Comparison of ENCODE assay signal across 26 cellular contexts in genomic region chr10:69893271-69893900, GRCh38.
"Had no signal": no experiment of that assay in that cellular context is flagged by ENCODE, and none has a peak within 500 bp of the region (broad histone marks: within the 10 kb centered on the region; RNA-seq: fewer than 3 reads in every experiment).

No MANE protein-coding gene starts in this region.

- H3K79me2 ChIP-seq: parathyroid adenoma had no signal

- H3K4me2 ChIP-seq: neural progenitor cell had no signal

- H2AFZ ChIP-seq: neural progenitor cell, parathyroid adenoma had no signal

- H3K4me1 ChIP-seq: foreskin keratinocyte, gastroesophageal sphincter, left ventricle myocardium inferior, sigmoid colon, spleen, tibial nerve, upper lobe of right lung, uterus had no signal

- DNase-seq: caudate nucleus; cerebellar nuclear complex; effector CD8-positive, alpha-beta T cell; endodermal cell; foreskin keratinocyte; heart right ventricle; immature natural killer cell; left ventricle myocardium inferior; naive thymus-derived CD4-positive, alpha-beta T cell; nucleus accumbens; sigmoid colon; spleen; stimulated activated CD4-positive, alpha-beta T cell treated with anti-CD3 and anti-CD28 coated beads, Interleukin-2, amount 100 ng/mL, for 48 hours; stimulated activated naive B cell treated with anti-CD40 and anti-IgM and Interleukin-4, amounts not matched to agents 10 μg/mL and 1 μg/mL and 100 μg/mL, for 72 hours; upper lobe of right lung; uterus had no signal

- ATAC-seq: esophagus mucosa; foreskin keratinocyte; gastroesophageal sphincter; heart right ventricle; naive thymus-derived CD4-positive, alpha-beta T cell; stimulated activated naive B cell treated with anti-CD40 and anti-IgM and Interleukin-4, amounts not matched to agents 10 μg/mL and 1 μg/mL and 100 μg/mL, for 72 hours; upper lobe of right lung had no signal

- H3K36me3 ChIP-seq: gastroesophageal sphincter, heart right ventricle, left ventricle myocardium inferior, neural progenitor cell, sigmoid colon, spleen, tibial nerve, upper lobe of right lung, uterus had no signal

- H3K9ac ChIP-seq: neural progenitor cell, parathyroid adenoma had no signal

- FAIRE-seq: colon, keratinocyte had no signal

- H3K27me3 ChIP-seq: gastroesophageal sphincter, heart right ventricle, neural progenitor cell, sigmoid colon, tibial nerve, upper lobe of right lung, uterus had no signal

- H3K27ac ChIP-seq: epithelial cell of prostate, foreskin keratinocyte, gastroesophageal sphincter, heart right ventricle, left ventricle myocardium inferior, neural progenitor cell, parathyroid adenoma, sigmoid colon, spleen, thoracic aorta, tibial nerve, upper lobe of right lung, uterus had no signal

- H3K4me3 ChIP-seq: gastroesophageal sphincter, heart right ventricle, left ventricle myocardium inferior, lung, neural progenitor cell, sigmoid colon, spleen, thoracic aorta, tibial nerve, upper lobe of right lung, uterus had no signal

- H3K9me3 ChIP-seq: gastroesophageal sphincter, heart right ventricle, left ventricle myocardium inferior, sigmoid colon, spleen, thoracic aorta, tibial nerve, upper lobe of right lung, uterus had no signal
